Comparison of ENCODE assay signal across 14 cellular contexts in the genomic region with DNA sequence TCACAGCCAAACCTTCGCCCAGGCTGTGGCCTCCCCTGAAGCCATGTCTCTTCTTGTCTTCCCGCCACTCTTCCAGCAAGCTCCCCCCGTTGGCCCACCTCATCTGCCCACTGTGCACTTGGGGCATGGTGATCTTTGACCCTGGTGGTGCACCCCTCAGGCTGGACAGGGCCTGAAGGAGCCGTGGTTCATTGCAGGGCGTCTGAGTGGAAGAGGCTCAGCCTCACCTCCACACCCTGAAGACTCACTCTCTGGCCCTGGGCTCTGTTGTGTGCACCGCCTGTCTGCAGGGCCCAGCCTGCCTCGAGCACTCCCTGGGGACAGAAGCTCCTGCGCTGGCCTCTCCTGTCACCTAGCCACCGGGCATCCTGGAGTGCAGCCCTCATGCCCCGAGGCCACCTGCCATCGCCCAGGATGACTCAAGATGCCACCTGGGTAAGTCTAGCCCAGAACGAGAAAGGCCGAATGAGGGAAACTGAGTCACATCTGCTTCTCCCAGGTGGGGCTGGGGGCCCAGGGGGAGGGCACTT. TPM values are rescaled to one million over a fixed set of nuclear protein-coding genes. Genes with fewer than 3 reads are reported as not detected.
A peak's percentile ranks its signal among the peaks of the same experiment; 100 is the strongest.
DNase-seq lines count a peak whose midpoint lies in the region; ATAC-seq and TF ChIP-seq lines count a peak whose summit lies in the region.
"Had no signal": no experiment of that assay in that cellular context is flagged by ENCODE, and none has a peak within 500 bp of the region (broad histone marks: within the 10 kb centered on the region; RNA-seq: fewer than 3 reads in every experiment).

No MANE protein-coding gene starts in this region.

- H3K36me3 Mint-ChIP-seq in neural progenitor cell = no peaks in the 10 kb centered on the region
- peaks cover 0 to 9% (median 0%) of the 10 kb centered on the region in 3 donors for H3K36me3 Mint-ChIP-seq in CD8-positive, alpha-beta memory T cell
- H3K36me3 Mint-ChIP-seq: activated naive CD8-positive, alpha-beta T cell; WTC11 had no signal

- H3K79me2 ChIP-seq in SK-N-SH (ENCODE audit: insufficient read depth) (peaks cover 74% of the 10 kb centered on the region), neural progenitor cell (ENCODE audit: low read depth) (no peaks in the 10 kb centered on the region)

- H3K36me3 ChIP-seq in SK-N-SH (replicated peaks in 1 of 2; ENCODE audit: control insufficient read depth in 1 of 2, insufficient read depth in 2 of 2, low read length in 1 of 2) (peaks cover 77 to 93% of the 10 kb centered on the region in 2 experiments), breast epithelium (no peaks in the 10 kb centered on the region), neural progenitor cell (no peaks in the 10 kb centered on the region), tibial artery (peaks cover 19 to 86% (median 69%) of the 10 kb centered on the region in 3 donors), colonic mucosa (no peaks in the 10 kb centered on the region)
- no peaks in the 10 kb centered on the region for H3K36me3 ChIP-seq in CD8-positive, alpha-beta memory T cell (ENCODE audit: insufficient read depth, low read length)

- TF ChIP-seq CTCF in SK-N-SH (IDR thresholded peaks at IDR 0.05) (no peak), breast epithelium (IDR thresholded peaks at IDR 0.05) (no peak), neural progenitor cell (IDR thresholded peaks at IDR 0.05) (no peak), tibial artery (IDR thresholded peaks at IDR 0.05) (no peak), colonic mucosa (IDR thresholded peaks at IDR 0.05) (no peak)

- H3K4me3 ChIP-seq in SK-N-SH (ENCODE audit: low read depth in 2 of 2, low read length in 1 of 2) = no peak overlapping the region
- no peak overlapping the region for H3K4me3 ChIP-seq in breast epithelium
- H3K4me3 ChIP-seq in neural progenitor cell = no peak overlapping the region
- H3K4me3 ChIP-seq in tibial artery = no peak overlapping the region
- no peak overlapping the region for H3K4me3 ChIP-seq in colonic mucosa
- no peak overlapping the region for H3K4me3 ChIP-seq in CD8-positive, alpha-beta memory T cell (ENCODE audit: low read length)

- TF ChIP-seq POLR2A in breast epithelium (IDR thresholded peaks at IDR 0.05) = no peak

- H3K4me1 ChIP-seq in SK-N-SH (ENCODE audit: control insufficient read depth in 1 of 2, insufficient read depth in 2 of 2, low read depth in 1 of 2, low read length in 1 of 2) (peaks cover 43 to 92% of the 10 kb centered on the region in 2 experiments), breast epithelium (peaks cover 57 to 65% of the 10 kb centered on the region in 2 donors), neural progenitor cell (peaks cover 13% of the 10 kb centered on the region), tibial artery (peaks cover 6 to 100% (median 95%) of the 10 kb centered on the region in 4 donors), colonic mucosa (no peaks in the 10 kb centered on the region)
- no peaks in the 10 kb centered on the region for H3K4me1 ChIP-seq in CD8-positive, alpha-beta memory T cell (ENCODE audit: insufficient read depth, low read length)

- H3K4me2 ChIP-seq in SK-N-SH (peak overlapping the region; percentile 11; the same call in 1 of the 2 replicates), neural progenitor cell (no peak overlapping the region)

- H3K9me3 Mint-ChIP-seq in neural progenitor cell = no peaks in the 10 kb centered on the region
- H3K9me3 Mint-ChIP-seq in CD8-positive, alpha-beta memory T cell = no peaks in the 10 kb centered on the region
- H3K9me3 Mint-ChIP-seq: CD8-positive, alpha-beta T cell; WTC11 had no signal

- H3K4me3 Mint-ChIP-seq in neural progenitor cell = no peak overlapping the region
- no peak overlapping the region for H3K4me3 Mint-ChIP-seq in CD8-positive, alpha-beta memory T cell
- H3K4me3 Mint-ChIP-seq: activated naive CD8-positive, alpha-beta T cell; CD8-positive, alpha-beta T cell; WTC11 had no signal

- peak overlapping the region; percentile 78 for H3K27ac Mint-ChIP-seq in neural progenitor cell
- peak overlapping the region in 3 of 8 donors; percentile 17 to 61 (median 51) for H3K27ac Mint-ChIP-seq in CD8-positive, alpha-beta memory T cell
- H3K27ac Mint-ChIP-seq: activated naive CD8-positive, alpha-beta T cell; CD8-positive, alpha-beta T cell had no signal

- H3K9ac ChIP-seq in SK-N-SH = no peak overlapping the region
- H3K9ac ChIP-seq in neural progenitor cell = no peak overlapping the region
- peak overlapping the region in 1 of 2 donors; percentile 26 for H3K9ac ChIP-seq in colonic mucosa (ENCODE audit: low read depth in 2 of 2, low read length in 2 of 2)

- DNase-seq in SK-N-SH = no peak
- no peak for DNase-seq in breast epithelium (ENCODE audit: low spot score in 2 of 2)
- no peak for DNase-seq in neural progenitor cell (ENCODE audit: low spot score)
- no peak for DNase-seq in tibial artery
- no peak for DNase-seq in colonic mucosa
- no peak for DNase-seq in HuH-7 (ENCODE audit: low spot score)
- DNase-seq in CD8-positive, alpha-beta memory T cell = no peak
- DNase-seq: CD8-positive, alpha-beta T cell; midbrain; NCI-H1105; NCI-H446 had no signal

- H3K9me2 ChIP-seq in SK-N-SH = no peaks in the 10 kb centered on the region

- TF ChIP-seq EP300 in SK-N-SH (IDR thresholded peaks at IDR 0.05; ENCODE audit: borderline replicate concordance in 1 of 2, low read depth in 1 of 2, low read length in 1 of 2) = no peak

- H3K9me3 ChIP-seq in SK-N-SH (no peaks in the 10 kb centered on the region), breast epithelium (no peaks in the 10 kb centered on the region), neural progenitor cell (ENCODE audit: low read depth) (no peaks in the 10 kb centered on the region), tibial artery (no peaks in the 10 kb centered on the region), colonic mucosa (no peaks in the 10 kb centered on the region)
- H3K9me3 ChIP-seq in CD8-positive, alpha-beta memory T cell (ENCODE audit: low read length) = no peaks in the 10 kb centered on the region

- POLR2A ChIA-PET in SK-N-SH (lab: Yijun Ruan, JAX) = no interaction called here
- POLR2A ChIA-PET in CD8-positive, alpha-beta memory T cell (lab: Charles Lee) = no interaction called here

- peaks cover 100% of the 10 kb centered on the region for H4K20me1 ChIP-seq in SK-N-SH (ENCODE audit: insufficient read depth)
- no peaks in the 10 kb centered on the region for H4K20me1 ChIP-seq in neural progenitor cell (ENCODE audit: low read depth)

- H2AFZ ChIP-seq in SK-N-SH (ENCODE audit: low read depth) (no peak overlapping the region), neural progenitor cell (replicated peaks) (no peak overlapping the region)

- intact Hi-C loops in breast epithelium (cut with DNase I; ENCODE audit: low total_unique reads) = loop anchor here (5.0 kb wide), 1 partner anchor 1033 kb away; no protein-coding TSS in a partner anchor
- intact Hi-C loops in tibial artery (cut with DNase I; ENCODE audit: low total_unique reads) = no loop called here
- intact Hi-C loops in colonic mucosa (cut with DNase I) = no loop called here

- TF ChIP-seq RAD21 in SK-N-SH (IDR thresholded peaks at IDR 0.05; ENCODE audit: low read length) = no peak

- H3K27me3 ChIP-seq in SK-N-SH (ENCODE audit: insufficient read depth) (no peaks in the 10 kb centered on the region), breast epithelium (no peaks in the 10 kb centered on the region), neural progenitor cell (no peaks in the 10 kb centered on the region), tibial artery (no peaks in the 10 kb centered on the region), colonic mucosa (no peaks in the 10 kb centered on the region)
- no peaks in the 10 kb centered on the region for H3K27me3 ChIP-seq in CD8-positive, alpha-beta memory T cell (ENCODE audit: insufficient read depth, low read length, poor library complexity, severe bottlenecking)

- H3K4me1 Mint-ChIP-seq in neural progenitor cell = peaks cover 22% of the 10 kb centered on the region
- H3K4me1 Mint-ChIP-seq in CD8-positive, alpha-beta memory T cell = no peaks in the 10 kb centered on the region

- WGBS in SK-N-SH (ENCODE audit: low lambda C conversion rate) = 66% methylated on average over 6 of the region's 13 CpGs

- H3F3A ChIP-seq in SK-N-SH (replicated peaks; ENCODE audit: insufficient read depth) = peaks cover 95% of the 10 kb centered on the region
- no peaks in the 10 kb centered on the region for H3F3A ChIP-seq in neural progenitor cell (ENCODE audit: low read depth)

- peak overlapping the region; percentile 60 to 98; a peak in 3 of 4 replicates for H3K27ac ChIP-seq in SK-N-SH (ENCODE audit: low read depth in 2 of 2, low read length in 1 of 2)
- peak overlapping the region; percentile 99 to 100 for H3K27ac ChIP-seq in breast epithelium
- no peak overlapping the region for H3K27ac ChIP-seq in neural progenitor cell
- H3K27ac ChIP-seq in tibial artery = peak overlapping the region; percentile 73 to 78
- H3K27ac ChIP-seq in colonic mucosa = no peak overlapping the region
- H3K27ac ChIP-seq in CD8-positive, alpha-beta memory T cell (ENCODE audit: low read depth, low read length) = no peak overlapping the region

- peaks cover 7% of the 10 kb centered on the region for H3K27me3 Mint-ChIP-seq in neural progenitor cell (ENCODE audit: insufficient read depth, low read depth)
- no peaks in the 10 kb centered on the region for H3K27me3 Mint-ChIP-seq in CD8-positive, alpha-beta memory T cell
- H3K27me3 Mint-ChIP-seq: activated naive CD8-positive, alpha-beta T cell had no signal

- no peak for ATAC-seq in SK-N-SH treated with all-trans-retinoic acid at 6 μM for 48 hours
- ATAC-seq: CD8-positive, alpha-beta T cell had no signal

- CTCF ChIA-PET in SK-N-SH (lab: Yijun Ruan, JAX) = interaction anchor here (0.7 to 1.1 kb wide), 3 partner anchors 10 to 103 kb away, joined by 3 to 5 read pairs (median 4); no protein-coding TSS in a partner anchor
- CTCF ChIA-PET in CD8-positive, alpha-beta memory T cell (lab: Charles Lee) = interaction anchor here (1.3 kb wide), 2 partner anchors 13 to 103 kb away, joined by 3 to 5 read pairs; no protein-coding TSS in a partner anchor

TF ChIP-seq in SK-N-SH, 30 proteins besides CTCF, POLR2A, EP300 and RAD21 (continues in another document):
- peak; percentile 9; the same call in 1 of the 2 replicates for TF ChIP-seq POLR2AphosphoS5 (IDR thresholded peaks at IDR 0.05; ENCODE audit: low read depth, low read length)
- TF ChIP-seq ELF1 (IDR thresholded peaks at IDR 0.05) = no peak
- no peak for TF ChIP-seq RCOR1 (IDR thresholded peaks at IDR 0.05; ENCODE audit: low read length)

TF ChIP-seq in SK-N-SH treated with all-trans-retinoic acid at 6 μM for 48 hours, 23 proteins besides CTCF, POLR2A, EP300 and RAD21 (continues in another document):
- TF ChIP-seq TOX (CRISPR knock-in tag; IDR thresholded peaks at IDR 0.05; ENCODE audit: borderline replicate concordance) (no peak), ZFP3 (CRISPR knock-in tag; IDR thresholded peaks at IDR 0.05) (no peak), PPARA (CRISPR knock-in tag; IDR thresholded peaks at IDR 0.05; ENCODE audit: borderline replicate concordance) (no peak), RARB (CRISPR knock-in tag; IDR thresholded peaks at IDR 0.05) (no peak)

RNA-seq across cellular contexts. Expression of a gene that starts 40.8 kb away (rescaled TPM):
- 4.5 TPM in 2 replicates for polyA plus RNA-seq in SK-N-SH (2012; rRNA removed)
- 4.1 and 4.4 TPM in 2 replicates for polyA plus RNA-seq in SK-N-SH (2012; cell fraction: cytosol; rRNA removed)
- 5.8 and 6.8 TPM in 2 replicates for polyA plus RNA-seq in SK-N-SH (2012; cell fraction: nucleus; rRNA removed)
- total RNA-seq in breast epithelium = 10 to 100 TPM; 15.2 to 31.0 (median 22.3) TPM
- 5.2 and 5.4 TPM in 2 replicates for total RNA-seq in neural progenitor cell (ENCODE audit: low replicate concordance)
- 10 to 100 TPM; 59.8 to 74.8 TPM for total RNA-seq in colonic mucosa
- 10 to 100 TPM; 11.2 to 12.9 TPM for total RNA-seq in CD8-positive, alpha-beta memory T cell
- 10.1 TPM for polyA plus RNA-seq in CD8-positive, alpha-beta memory T cell

Comparison
In these comparisons a context has a peak if more than half of its experiments do, and no peak if none do; other contexts are left out.
1. H3K27ac ChIP-seq: peak in SK-N-SH (2 of 2), breast epithelium (2 of 2) and tibial artery (2 of 2); none in neural progenitor cell (single experiment), colonic mucosa (single experiment) and CD8-positive, alpha-beta memory T cell (single experiment).